Comparison of ENCODE assay signal across 8 cellular contexts in genomic region chr4:24471623-24472510, GRCh38.
A peak's percentile ranks its signal among the peaks of the same experiment; 100 is the strongest.
DNase-seq lines count a peak whose midpoint lies in the region; ATAC-seq and TF ChIP-seq lines count a peak whose summit lies in the region.

No MANE protein-coding gene starts in this region.

- H3K36me3 ChIP-seq in BJ (ENCODE audit: control insufficient read depth, insufficient read depth, low read length) (no peaks in the 10 kb centered on the region), HUES64 (ENCODE audit: insufficient read depth, low read length) (no peaks in the 10 kb centered on the region), iPS-15b (ENCODE audit: control insufficient read depth, insufficient read depth, low read length) (no peaks in the 10 kb centered on the region), skeletal muscle tissue (ENCODE audit: control insufficient read depth in 3 of 3, insufficient read depth in 3 of 3, low read length in 3 of 3) (no peaks in the 10 kb centered on the region)

- peaks cover 13% of the 10 kb centered on the region for H3K27me3 ChIP-seq in BJ (ENCODE audit: control insufficient read depth, insufficient read depth, low read length)
- H3K27me3 ChIP-seq in HUES64 (ENCODE audit: insufficient read depth, low read length) = peaks cover 49% of the 10 kb centered on the region
- H3K27me3 ChIP-seq in iPS-15b (ENCODE audit: control insufficient read depth, insufficient read depth, low read length) = peaks cover 10% of the 10 kb centered on the region
- H3K27me3 ChIP-seq in skeletal muscle tissue (ENCODE audit: control insufficient read depth in 3 of 3, insufficient read depth in 3 of 3, low read length in 3 of 3) = peaks cover 5 to 15% (median 7%) of the 10 kb centered on the region in 3 donors

- H3K36me3 Mint-ChIP-seq in activated naive CD8-positive, alpha-beta T cell treated with anti-CD3 and anti-CD28 coated beads, Interleukin-2, amount 10 ng/mL, durations not matched to agents 7 days and 5 days = peaks cover 2% of the 10 kb centered on the region

- H3K4me3 ChIP-seq in BJ (ENCODE audit: low read depth, low read length) (peak overlapping the region; percentile 62), HUES64 (ENCODE audit: low read length) (peak overlapping the region; percentile 67), iPS-15b (ENCODE audit: low read depth, low read length) (peak overlapping the region; percentile 63), skeletal muscle tissue (ENCODE audit: low read length in 3 of 3) (peak overlapping the region; percentile 70 to 83 (median 80))

- H3K4me1 Mint-ChIP-seq in activated naive CD8-positive, alpha-beta T cell treated with anti-CD3 and anti-CD28 coated beads, Interleukin-2, amount 10 ng/mL, durations not matched to agents 7 days and 5 days = peaks cover 28% of the 10 kb centered on the region

- CTCF ChIA-PET in BJ (lab: Yijun Ruan, JAX) = interaction anchor here (0.6 to 1.7 kb wide), 6 partner anchors 11 to 512 kb away, joined by 3 to 8 read pairs (median 6); no protein-coding TSS in a partner anchor

- H3K9ac ChIP-seq in HUES64 (ENCODE audit: low read depth, low read length) (no peak overlapping the region), iPS-15b (ENCODE audit: low read depth, low read length) (peak overlapping the region; percentile 32), skeletal muscle tissue (ENCODE audit: low read depth in 1 of 3, low read length in 3 of 3) (peak overlapping the region; percentile 7 to 64 (median 51))

- POLR2A ChIA-PET in BJ (lab: Charles Lee) = no interaction called here
- POLR2A ChIA-PET in activated naive CD8-positive, alpha-beta T cell treated with anti-CD3 and anti-CD28 coated beads, Interleukin-2, amount 10 ng/mL, durations not matched to agents 7 days and 5 days (lab: Charles Lee) = interaction anchor here (1.3 kb wide), 1 partner anchor 113 kb away, joined by 4 read pairs; the partner anchor contains the start of gene DHX15

- H3K4me1 ChIP-seq in HUES64 (ENCODE audit: insufficient read depth, low read length) = peaks cover 29% of the 10 kb centered on the region
- peaks cover 14% of the 10 kb centered on the region for H3K4me1 ChIP-seq in iPS-15b (ENCODE audit: control insufficient read depth, insufficient read depth, low read length)
- H3K4me1 ChIP-seq in skeletal muscle tissue (ENCODE audit: control insufficient read depth in 3 of 3, insufficient read depth in 3 of 3, low read length in 3 of 3) = peaks cover 19 to 26% (median 19%) of the 10 kb centered on the region in 3 donors

- DNase-seq in BJ (ENCODE audit: low read depth) = no peak
- peak; percentile 41 for DNase-seq in activated naive CD8-positive, alpha-beta T cell treated with anti-CD3 and anti-CD28 coated beads, Interleukin-2, amount 10 ng/mL, durations not matched to agents 7 days and 5 days

- H3K4me3 Mint-ChIP-seq in activated naive CD8-positive, alpha-beta T cell treated with anti-CD3 and anti-CD28 coated beads, Interleukin-2, amount 10 ng/mL, durations not matched to agents 7 days and 5 days = peak overlapping the region; percentile 93

- no peaks in the 10 kb centered on the region for H3K9me3 Mint-ChIP-seq in activated naive CD8-positive, alpha-beta T cell treated with anti-CD3 and anti-CD28 coated beads, Interleukin-2, amount 10 ng/mL, durations not matched to agents 7 days and 5 days

- no peak for TF ChIP-seq CTCF in BJ (IDR thresholded peaks at IDR 0.05; ENCODE audit: insufficient read depth, low read depth, low read length)

- no peaks in the 10 kb centered on the region for H3K9me3 ChIP-seq in HUES64 (ENCODE audit: insufficient read depth, low read depth, low read length)
- no peaks in the 10 kb centered on the region for H3K9me3 ChIP-seq in iPS-15b (ENCODE audit: control insufficient read depth, insufficient read depth, low read length)
- H3K9me3 ChIP-seq in skeletal muscle tissue (ENCODE audit: control insufficient read depth in 3 of 3, low read length in 3 of 3) = no peaks in the 10 kb centered on the region

- WGBS in HUES64 = under 1% methylated on average over 55 of the region's 68 CpGs

- peak overlapping the region; percentile 37 for H3K27ac Mint-ChIP-seq in activated naive CD8-positive, alpha-beta T cell treated with anti-CD3 and anti-CD28 coated beads, Interleukin-2, amount 10 ng/mL, durations not matched to agents 7 days and 5 days

- H3K27me3 Mint-ChIP-seq in activated naive CD8-positive, alpha-beta T cell treated with anti-CD3 and anti-CD28 coated beads, Interleukin-2, amount 10 ng/mL, durations not matched to agents 7 days and 5 days = peaks cover 79% of the 10 kb centered on the region

- ATAC-seq in activated naive CD8-positive, alpha-beta T cell treated with anti-CD3 and anti-CD28 coated beads, Interleukin-2, amount 10 ng/mL, durations not matched to agents 7 days and 5 days (ENCODE audit: low read depth) = no peak
- ATAC-seq in GM19395 (IDR thresholded peaks at IDR 0.05; ENCODE audit: unreplicated experiment) = no peak
- no peak for ATAC-seq in GM18517 (IDR thresholded peaks at IDR 0.05; ENCODE audit: unreplicated experiment)
- ATAC-seq in HG03139 (IDR thresholded peaks at IDR 0.05; ENCODE audit: unreplicated experiment) = no peak

- H3K27ac ChIP-seq in HUES64 (ENCODE audit: low read depth, low read length) (no peak overlapping the region), skeletal muscle tissue (ENCODE audit: low read depth, low read length) (no peak overlapping the region)
